ENCODE assay signal across 8 cellular contexts in genomic region chr2:87498169-87498568, GRCh38.
A peak's percentile ranks its signal among the peaks of the same experiment; 100 is the strongest.
DNase-seq lines count a peak whose midpoint lies in the region; ATAC-seq and TF ChIP-seq lines count a peak whose summit lies in the region.
"Not testable (repeated sequence)": the region's sequence is repeated elsewhere in the genome, so short reads cannot be mapped to it uniquely, and the experiment has no call there.

No MANE protein-coding gene starts in this region.

- not testable (repeated sequence) for H3K14ac ChIP-seq in IMR-90 (replicated peaks; ENCODE audit: low read depth, low read length); mesenchymal stem cell (ENCODE audit: low read length in 2 of 2)

- H3K27me3 ChIP-seq in IMR-90 (ENCODE audit: control insufficient read depth, insufficient read depth, low read length); adipocyte (replicated peaks; ENCODE audit: control insufficient read depth, insufficient read depth, low read length); mesenchymal stem cell (ENCODE audit: control insufficient read depth in 1 of 2, insufficient read depth in 1 of 2, low read length in 2 of 2): not testable (repeated sequence)

- not testable (repeated sequence) for BruUV-seq in IMR-90 (replicated peaks; lab: Mats Ljungman, UMichigan)

- H3K4me1 ChIP-seq in IMR-90 (ENCODE audit: control insufficient read depth, insufficient read depth, low read length); adipocyte (ENCODE audit: control insufficient read depth, insufficient read depth, low read length); mesenchymal stem cell (ENCODE audit: control insufficient read depth, insufficient read depth, low read depth, low read length): not testable (repeated sequence)

- peak overlapping the region; percentile 45; the same call in 1 of the 2 replicates for H3K27ac ChIP-seq in IMR-90 (ENCODE audit: insufficient read depth, low read length)
- H3K27ac ChIP-seq in mesenchymal stem cell (ENCODE audit: low read length, poor library complexity, severe bottlenecking) = not testable (repeated sequence)

- 0 out of 2 replicates have a peak overlapping the region, but pooled peaks have one; percentile 29 for H3K18ac ChIP-seq in IMR-90 (ENCODE audit: low read depth, low read length)
- H3K18ac ChIP-seq in mesenchymal stem cell (ENCODE audit: low read depth in 1 of 2, low read length in 2 of 2) = not testable (repeated sequence)

- peaks cover 52% of the 10 kb centered on the region for H4K20me1 ChIP-seq in IMR-90 (ENCODE audit: insufficient read depth, low read length)

- not testable (repeated sequence) for H2AFZ ChIP-seq in IMR-90 (replicated peaks; ENCODE audit: low read length, poor library complexity); mesenchymal stem cell (ENCODE audit: low read depth, low read length)

- peak overlapping the region; percentile 15 for H2BK5ac ChIP-seq in IMR-90 (ENCODE audit: low read depth, low read length, poor library complexity, severe bottlenecking)
- H2BK5ac ChIP-seq in mesenchymal stem cell (ENCODE audit: low read depth, low read length, poor library complexity, severe bottlenecking) = not testable (repeated sequence)

- CTCF ChIA-PET in IMR-90 (lab: Yijun Ruan, JAX) = not testable (repeated sequence)

- not testable (repeated sequence) for H3K4me3 ChIP-seq in IMR-90 (ENCODE audit: insufficient read depth, low read depth, low read length); adipocyte (ENCODE audit: low read length)
- H3K4me3 ChIP-seq in mesenchymal stem cell (ENCODE audit: insufficient read depth in 1 of 2, low read depth in 1 of 2, low read length in 2 of 2) = peak overlapping the region in 1 of 2 experiments; percentile 44

- not testable (repeated sequence) for H3K9ac ChIP-seq in IMR-90 (ENCODE audit: low read depth, low read length)
- H3K9ac ChIP-seq in adipocyte (ENCODE audit: low read length) (peak overlapping the region; percentile 42), mesenchymal stem cell (ENCODE audit: low read length) (peak overlapping the region; percentile 70)

- H2BK15ac ChIP-seq in IMR-90 (ENCODE audit: low read depth, low read length); mesenchymal stem cell (ENCODE audit: low read depth, poor library complexity, severe bottlenecking): not testable (repeated sequence)

- not testable (repeated sequence) for H3K23ac ChIP-seq in IMR-90 (ENCODE audit: low read depth, low read length); mesenchymal stem cell (ENCODE audit: low read length in 2 of 2)

- TF ChIP-seq RAD21 in IMR-90 (IDR thresholded peaks at IDR 0.05; ENCODE audit: low read length) = not testable (repeated sequence)

- not testable (repeated sequence) for H4K91ac ChIP-seq in IMR-90 (ENCODE audit: insufficient read depth, low read depth, low read length); mesenchymal stem cell (ENCODE audit: low read length)

- not testable (repeated sequence) for H3K56ac ChIP-seq in IMR-90 (ENCODE audit: extremely low read depth, insufficient read depth, low read length)

- H3K79me1 ChIP-seq in IMR-90 (ENCODE audit: low read depth in 1 of 2, low read length in 2 of 2); mesenchymal stem cell (replicated peaks; ENCODE audit: low read length, poor library complexity, severe bottlenecking): not testable (repeated sequence)

- H2AK9ac ChIP-seq in IMR-90 (replicated peaks; ENCODE audit: low read depth, low read length, poor library complexity) = not testable (repeated sequence)

- not testable (repeated sequence) for TF ChIP-seq POLR2A in IMR-90 (IDR thresholded peaks at IDR 0.05; ENCODE audit: low read depth, low read length)

- H2BK12ac ChIP-seq in mesenchymal stem cell (ENCODE audit: low read length in 2 of 2) = not testable (repeated sequence)

- not testable (repeated sequence) for TF ChIP-seq CTCF in IMR-90 (conservative IDR thresholded peaks at IDR 0.05; ENCODE audit: low read depth, low read length)

- H4K8ac ChIP-seq in IMR-90 (ENCODE audit: low read depth in 2 of 2, low read length in 2 of 2) = not testable (repeated sequence)
- peak overlapping the region; percentile 54 for H4K8ac ChIP-seq in mesenchymal stem cell (ENCODE audit: low read length)

- H3K36me3 ChIP-seq in IMR-90 (ENCODE audit: control insufficient read depth, insufficient read depth, low read length); adipocyte (ENCODE audit: control insufficient read depth, insufficient read depth, low read length, severe bottlenecking); mesenchymal stem cell (ENCODE audit: control insufficient read depth in 1 of 2, insufficient read depth in 2 of 2, low read depth in 1 of 2, low read length in 2 of 2): not testable (repeated sequence)

- not testable (repeated sequence) for H2AK5ac ChIP-seq in IMR-90 (ENCODE audit: low read depth, low read length); mesenchymal stem cell (ENCODE audit: low read length, severe bottlenecking)

- WGBS in IMR-90 (ENCODE audit: extremely low coverage in 2 of 2, insufficient read length in 1 of 2), 2 experiments = no CpG with 5 or more reads among the region's 9 CpGs
- WGBS in mesenchymal stem cell = no CpG with 5 or more reads among the region's 9 CpGs

- not testable (repeated sequence) for H4K5ac ChIP-seq in IMR-90 (ENCODE audit: low read depth, low read length)

- H2BK20ac ChIP-seq in IMR-90 (ENCODE audit: low read depth, low read length) = not testable (repeated sequence)

- H3K4me2 ChIP-seq in IMR-90 (ENCODE audit: low read depth, low read length) = peak overlapping the region; percentile 78
- H3K4me2 ChIP-seq in mesenchymal stem cell (ENCODE audit: low read length, poor library complexity, severe bottlenecking) = not testable (repeated sequence)

- intact Hi-C loops in IMR-90 (cut with micrococcal nuclease) = not testable (repeated sequence)

- DNase-seq in IMR-90; adipocyte (ENCODE audit: low read depth); mesenchymal stem cell: not testable (repeated sequence)
- DNase-seq in activated CD4-positive, alpha-beta T cell treated with anti-CD3 and anti-CD28 coated beads, Interleukin-2, amount 50 U/mL, for 48 hours = peak; percentile 63 to 71
- peak; percentile 69 for DNase-seq in stimulated activated naive CD8-positive, alpha-beta T cell treated with anti-CD3 and anti-CD28 coated beads, Interleukin-15, Interleukin-2, amounts not matched to agents 100 U/mL and 50 U/mL, for 24 hours

- H2BK120ac ChIP-seq in IMR-90 (ENCODE audit: low read depth, low read length); mesenchymal stem cell (ENCODE audit: low read depth, low read length): not testable (repeated sequence)

- not testable (repeated sequence) for H3K4ac ChIP-seq in IMR-90 (ENCODE audit: low read depth, low read length); mesenchymal stem cell (ENCODE audit: low read depth in 1 of 2, low read length in 2 of 2)

- not testable (repeated sequence) for H3K9me3 ChIP-seq in IMR-90 (ENCODE audit: control insufficient read depth, insufficient read depth, low read length); adipocyte (ENCODE audit: control insufficient read depth, low read length); mesenchymal stem cell (ENCODE audit: control insufficient read depth, low read length)

- not testable (repeated sequence) for H3K9me1 ChIP-seq in IMR-90 (ENCODE audit: insufficient read depth, low read length)

- peak; percentile 61 for ATAC-seq in GM18520 (IDR thresholded peaks at IDR 0.05; ENCODE audit: unreplicated experiment)
- peak; percentile 53 for ATAC-seq in GM21526 (IDR thresholded peaks at IDR 0.05; ENCODE audit: low FRiP score, unreplicated experiment)
- peak; percentile 49 for ATAC-seq in HG02973 (IDR thresholded peaks at IDR 0.05; ENCODE audit: unreplicated experiment)
- not testable (repeated sequence) for ATAC-seq in IMR-90 (ENCODE audit: low read depth)
- peak; percentile 72 for ATAC-seq in stimulated activated naive CD8-positive, alpha-beta T cell treated with anti-CD3 and anti-CD28 coated beads, Interleukin-15, Interleukin-2, amounts not matched to agents 100 U/mL and 50 U/mL, for 24 hours

- dilution Hi-C loops in IMR-90 (cut with HindIII; ENCODE audit: low sequenced_read_pairs, unreplicated experiment) = not testable (repeated sequence)

- POLR2A ChIA-PET in IMR-90 (lab: Charles Lee; ENCODE audit: unreplicated experiment) = not testable (repeated sequence)

- in situ Hi-C loops in IMR-90 (cut with MboI; ENCODE audit: low sequenced_read_pairs) = not testable (repeated sequence)
